21 cellular contexts compared by ENCODE assay signal in genomic region chr3:113834983-113835382, GRCh38. TPM values are rescaled to one million over a fixed set of nuclear protein-coding genes. Genes with fewer than 3 reads are reported as not detected.
A peak's percentile ranks its signal among the peaks of the same experiment; 100 is the strongest.
DNase-seq lines count a peak whose midpoint lies in the region; ATAC-seq, FAIRE-seq and TF ChIP-seq lines count a peak whose summit lies in the region.
"Had no signal": no experiment of that assay in that cellular context is flagged by ENCODE, and none has a peak within 500 bp of the region (broad histone marks: within the 10 kb centered on the region; RNA-seq: fewer than 3 reads in every experiment).

No MANE protein-coding gene starts in this region.

- no peaks in the 10 kb centered on the region for H3K9me3 ChIP-seq in HEK293 (ENCODE audit: control insufficient read depth, insufficient read depth, low read depth, low read length)
- no peaks in the 10 kb centered on the region for H3K9me3 ChIP-seq in small intestine (ENCODE audit: control insufficient read depth, low read depth)
- no peaks in the 10 kb centered on the region for H3K9me3 ChIP-seq in stomach
- H3K9me3 ChIP-seq: sigmoid colon had no signal

- ATAC-seq in left lobe of liver: peak; percentile 8
- ATAC-seq: activated CD4-positive, alpha-beta T cell treated with anti-CD3 and anti-CD28 coated beads for 36 hours; naive thymus-derived CD8-positive, alpha-beta T cell had no signal

- TF ChIP-seq CTCF in HEK293 (tag by site-specific recombination; IDR thresholded peaks at IDR 0.05) (no peak), stomach (IDR thresholded peaks at IDR 0.05) (no peak)

- no peak for TF ChIP-seq POLR2A in stomach (IDR thresholded peaks at IDR 0.05)

- no peak overlapping the region for H3K27ac ChIP-seq in HEK293 (ENCODE audit: extremely low read depth, low read depth, low read length)
- no peak overlapping the region for H3K27ac ChIP-seq in small intestine (ENCODE audit: low read depth in 1 of 2, low read length in 1 of 2)
- peak overlapping the region in 1 of 5 donors; percentile 5 for H3K27ac ChIP-seq in stomach
- H3K27ac ChIP-seq: dorsolateral prefrontal cortex, sigmoid colon had no signal

- H3K4me1 ChIP-seq in HEK293 (ENCODE audit: control insufficient read depth, insufficient read depth, low read length): no peaks in the 10 kb centered on the region
- H3K4me1 ChIP-seq in small intestine (ENCODE audit: control insufficient read depth in 2 of 2, insufficient read depth in 1 of 2, low read depth in 1 of 2, low read length in 1 of 2): no peaks in the 10 kb centered on the region
- peaks cover 0 to 21% (median 7%) of the 10 kb centered on the region in 4 donors for H3K4me1 ChIP-seq in stomach

- H3K36me3 ChIP-seq in HEK293 (ENCODE audit: control insufficient read depth in 2 of 2, insufficient read depth in 1 of 2, low read length in 2 of 2) (no peaks in the 10 kb centered on the region), small intestine (ENCODE audit: control insufficient read depth in 2 of 2, insufficient read depth in 2 of 2, low read length in 2 of 2) (no peaks in the 10 kb centered on the region), stomach (no peaks in the 10 kb centered on the region)
- H3K36me3 ChIP-seq: sigmoid colon had no signal

- FAIRE-seq in small intestine (lab: Jason Lieb, UNC) (peak; percentile 39), HTR-8/SVneo (lab: Jason Lieb, UNC) (no peak)
- FAIRE-seq: frontal cortex, GM12892, urothelium cell line had no signal

- CTCF ChIA-PET in HEK293 (lab: Yijun Ruan, JAX): interaction anchor here (0.9 to 1.9 kb wide), 3 partner anchors 10 to 99 kb away, joined by 3 to 7 read pairs (median 5); no protein-coding TSS in a partner anchor

- DNase-seq in amniotic epithelial cell (ENCODE audit: low read depth): peak; percentile 73
- DNase-seq in left lobe of liver (ENCODE audit: low spot score): no peak
- DNase-seq in small intestine: peak; percentile 19
- no peak for DNase-seq in stomach
- no peak for DNase-seq in DMS 273 (lab: John Stamatoyannopoulos, UW; ENCODE audit: unreplicated experiment)
- no peak for DNase-seq in HTR-8/SVneo (ENCODE audit: insufficient read length, low spot score)
- DNase-seq: activated CD4-positive, alpha-beta T cell treated with anti-CD3 and anti-CD28 coated beads for 36 hours; activated naive CD4-positive, alpha-beta T cell treated with anti-CD3 and anti-CD28 coated beads, Interleukin-2, amount 50 U/mL, for 16 hours; aorta; CD4-positive, alpha-beta memory T cell; DMS79; dorsolateral prefrontal cortex; islet precursor cell; mesendoderm; naive thymus-derived CD8-positive, alpha-beta T cell; NCI-H1417; sigmoid colon had no signal

- intact Hi-C loops in stomach (cut with DNase I; ENCODE audit: low total_unique reads): no loop called here

- no peak for TF ChIP-seq EP300 in stomach (IDR thresholded peaks at IDR 0.05)

- POLR2A ChIA-PET in HEK293 (lab: Yijun Ruan, JAX): no interaction called here

- no peak overlapping the region for H3K4me3 ChIP-seq in HEK293 (ENCODE audit: low read depth, low read length)
- no peak overlapping the region for H3K4me3 ChIP-seq in small intestine (ENCODE audit: low read depth in 1 of 2, low read length in 2 of 2)
- H3K4me3 ChIP-seq in stomach: no peak overlapping the region
- H3K4me3 ChIP-seq: dorsolateral prefrontal cortex, sigmoid colon had no signal

- H3K27me3 ChIP-seq in small intestine (ENCODE audit: control insufficient read depth in 2 of 2, insufficient read depth in 2 of 2, low read length in 2 of 2): no peaks in the 10 kb centered on the region
- no peaks in the 10 kb centered on the region for H3K27me3 ChIP-seq in stomach
- H3K27me3 ChIP-seq: dorsolateral prefrontal cortex, sigmoid colon had no signal

TF ChIP-seq in HEK293, 187 proteins besides CTCF, POLR2A, EP300 and RAD21:
- TF ChIP-seq ZNF341 (tag by site-specific recombination; IDR thresholded peaks at IDR 0.05; ENCODE audit: low read depth) (no peak), PRDM1 (tag by site-specific recombination; IDR thresholded peaks at IDR 0.05) (peak; percentile 40; the same call in 1 of the 2 replicates)

RNA-seq across cellular contexts. Expression of gene GRAMD1C, which starts 3.6 kb away (rescaled TPM):
- total RNA-seq in left lobe of liver: 16.5 TPM
- 10 to 100 TPM in 2 of 3 donors, 1 to 10 TPM in 1; 5.5 to 25.9 (median 19.7) TPM for polyA plus RNA-seq in small intestine
- total RNA-seq in stomach: 1 to 10 TPM in 4 of 5 donors, under 1 TPM in 1; 0.58 to 9.4 (median 2.7) TPM
- polyA plus RNA-seq in stomach: 10 to 100 TPM in 1 of 3 donors, 1 to 10 TPM in 2; 3.9 to 10.1 (median 9.3) TPM

Comparison
In these comparisons a context has a peak if more than half of its experiments do, and no peak if none do; other contexts are left out.
1. DNase-seq: peak in amniotic epithelial cell (single experiment) and small intestine (single experiment); none in left lobe of liver (single experiment), stomach (single experiment), DMS 273 (single experiment) and HTR-8/SVneo (single experiment).